8 cellular contexts compared by ENCODE assay signal in the genomic region with DNA sequence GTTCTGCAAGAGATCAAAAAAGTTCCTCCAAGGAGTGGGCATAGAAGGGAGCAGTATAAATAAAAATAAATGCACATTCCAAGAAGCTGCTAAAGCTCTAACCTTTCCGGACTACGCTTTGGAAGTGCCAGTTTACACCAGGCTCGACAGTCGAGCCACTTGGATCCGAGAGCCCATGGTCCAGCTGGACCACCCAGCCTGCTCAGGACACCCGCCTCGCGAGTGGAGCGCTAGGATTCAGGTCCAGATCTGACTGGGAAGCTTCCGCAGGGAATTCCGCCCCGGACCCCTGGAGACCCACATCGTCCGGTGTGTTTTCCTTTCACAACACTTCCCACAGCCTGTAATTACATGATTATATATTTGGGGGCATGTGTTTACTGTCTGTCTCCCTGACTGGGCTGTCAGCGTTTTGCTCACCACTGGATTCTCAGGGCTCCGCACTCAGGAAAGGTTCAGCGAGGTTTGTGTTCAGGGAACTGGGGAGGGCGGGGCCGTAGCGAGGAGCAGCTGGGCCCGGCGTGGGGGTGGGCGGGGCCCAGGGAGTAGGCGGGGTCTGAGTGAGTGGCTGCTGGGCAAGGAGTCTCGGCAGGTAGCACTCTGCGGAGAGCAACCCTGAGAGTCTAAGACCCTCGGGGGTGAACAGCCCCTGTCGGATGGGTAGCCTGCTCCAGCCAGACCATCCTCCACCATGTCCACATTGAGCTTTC. TPM values are rescaled to one million over a fixed set of nuclear protein-coding genes. Genes with fewer than 3 reads are reported as not detected.
A peak's percentile ranks its signal among the peaks of the same experiment; 100 is the strongest.
DNase-seq lines count a peak whose midpoint lies in the region; ATAC-seq and TF ChIP-seq lines count a peak whose summit lies in the region.

No MANE protein-coding gene starts in this region.

- peak overlapping the region; percentile 70 for H3K4me3 Mint-ChIP-seq in osteocyte (ENCODE audit: unreplicated experiment)

- peak; percentile 47 to 92 (median 89) for DNase-seq in Peyer's patch
- DNase-seq in activated gamma-delta T cell (lab: John Stamatoyannopoulos, UW) = peak; percentile 39
- DNase-seq in germinal center (ENCODE audit: low spot score) = peak; percentile 85
- DNase-seq in osteocyte (ENCODE audit: extremely low spot score, unreplicated experiment) = no peak
- peak; percentile 86 for DNase-seq in testis
- no peak for DNase-seq in NCI-H524 treated with DMSO at 0.1 percent for 48 hours (lab: John Stamatoyannopoulos, UW)

- H3K4me3 ChIP-seq in Peyer's patch (peak overlapping the region in 3 of 4 donors; percentile 7 to 47 (median 38)), testis (peak overlapping the region; percentile 35 to 58)

- intact Hi-C loops in testis (cut with DNase I; ENCODE audit: low total_unique reads) = no loop called here

- TF ChIP-seq POLR2A in Peyer's patch (IDR thresholded peaks at IDR 0.05) (no peak), testis (IDR thresholded peaks at IDR 0.05) (no peak)

- peaks cover 0 to 11% (median 0%) of the 10 kb centered on the region in 4 donors for H3K4me1 ChIP-seq in Peyer's patch
- no peaks in the 10 kb centered on the region for H3K4me1 ChIP-seq in testis

- ATAC-seq in GM18498 (IDR thresholded peaks at IDR 0.05; ENCODE audit: unreplicated experiment) = peak; percentile 79
- ATAC-seq in HG03039 (IDR thresholded peaks at IDR 0.05; ENCODE audit: unreplicated experiment) = peak; percentile 88

- H3K36me3 ChIP-seq in Peyer's patch (no peaks in the 10 kb centered on the region), testis (ENCODE audit: low read depth, missing control alignments) (no peaks in the 10 kb centered on the region)

- H3K9me3 ChIP-seq in Peyer's patch (no peaks in the 10 kb centered on the region), testis (no peaks in the 10 kb centered on the region)

- no peak overlapping the region for H3K27ac ChIP-seq in Peyer's patch
- no peak overlapping the region for H3K27ac ChIP-seq in testis

- H3K27me3 ChIP-seq in Peyer's patch = no peaks in the 10 kb centered on the region
- no peaks in the 10 kb centered on the region for H3K27me3 ChIP-seq in testis

- peaks cover 15% of the 10 kb centered on the region for H3K4me1 Mint-ChIP-seq in osteocyte (ENCODE audit: unreplicated experiment)

- H3K27me3 Mint-ChIP-seq in osteocyte (ENCODE audit: unreplicated experiment) = peaks cover 24% of the 10 kb centered on the region

- 4 to 5% methylated on average over 18 to 28 of the region's 28 CpGs for WGBS in testis, 2 donors

- no peak for TF ChIP-seq CTCF in Peyer's patch (IDR thresholded peaks at IDR 0.05)
- TF ChIP-seq CTCF in osteocyte (IDR thresholded peaks at IDR 0.05) = no peak
- TF ChIP-seq CTCF in testis (IDR thresholded peaks at IDR 0.05) = no peak

- no peaks in the 10 kb centered on the region for H3K9me3 Mint-ChIP-seq in osteocyte (ENCODE audit: unreplicated experiment)

- H3K36me3 Mint-ChIP-seq in osteocyte (ENCODE audit: unreplicated experiment) = no peaks in the 10 kb centered on the region

- no peak overlapping the region for H3K27ac Mint-ChIP-seq in osteocyte (ENCODE audit: unreplicated experiment)

RNA-seq across cellular contexts. Expression of a gene that starts 52.3 kb away (rescaled TPM):
- total RNA-seq in Peyer's patch (10 to 100 TPM; 14.2 to 30.5 (median 28.1) TPM), osteocyte (96.1 and 105 TPM in 2 replicates), testis (10 to 100 TPM; 40.5 to 45.3 TPM)
- 33.6 TPM for polyA plus RNA-seq in testis (ENCODE audit: insufficient read depth, low read depth, low replicate concordance)

Comparison
In these comparisons a context has a peak if more than half of its experiments do, and no peak if none do; other contexts are left out.
1. DNase-seq: peak in Peyer's patch (3 of 3), activated gamma-delta T cell (single experiment), germinal center (single experiment) and testis (single experiment); none in osteocyte (single experiment) and NCI-H524 treated with DMSO at 0.1 percent for 48 hours (single experiment).